In genomic region chr1:155911156-155912055, GRCh38 we compare ENCODE assay signal across 8 cellular contexts. TPM values are rescaled to one million over a fixed set of nuclear protein-coding genes. Genes with fewer than 3 reads are reported as not detected.
DNase-seq lines count a peak whose midpoint lies in the region; ATAC-seq and TF ChIP-seq lines count a peak whose summit lies in the region.

A gene with protein sequence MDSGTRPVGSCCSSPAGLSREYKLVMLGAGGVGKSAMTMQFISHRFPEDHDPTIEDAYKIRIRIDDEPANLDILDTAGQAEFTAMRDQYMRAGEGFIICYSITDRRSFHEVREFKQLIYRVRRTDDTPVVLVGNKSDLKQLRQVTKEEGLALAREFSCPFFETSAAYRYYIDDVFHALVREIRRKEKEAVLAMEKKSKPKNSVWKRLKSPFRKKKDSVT (minus strand): TSS chr1:155911349. CDS start chr1:155910761, 588 bp downstream.

- CTCF ChIA-PET in OCI-LY7 (lab: Charles Lee; ENCODE audit: unreplicated experiment): interaction anchor here (0.6 to 1.0 kb wide), 3 partner anchors 33 to 133 kb away, joined by 3 read pairs; no protein-coding TSS in a partner anchor

- H2AFZ ChIP-seq in OCI-LY7 (ENCODE audit: low read length): no peak within 1 kb of the TSS

- H3K9me2 ChIP-seq in OCI-LY7 (ENCODE audit: insufficient read depth, low read length): no peaks in the 10 kb centered on the region

- DNase-seq in COR-L47 (lab: John Stamatoyannopoulos, UW) (peak; percentile 69), HT-29 (ENCODE audit: low spot score) (peak; percentile 89), OCI-LY7 (ENCODE audit: low spot score) (peak; percentile 90), activated T-cell treated with anti-CD3 and anti-CD28 coated beads for 1 hour (ENCODE audit: low read depth) (peak; percentile 80), epidermal melanocyte (ENCODE audit: insufficient read length, low spot score) (peak; percentile 77), midbrain (lab: John Stamatoyannopoulos, UW) (peak; percentile 83)
- peak; percentile 69 to 75 for DNase-seq in stimulated activated CD8-positive, alpha-beta memory T cell treated with anti-CD3 and anti-CD28 coated beads, Interleukin-2, amount 100 ng/mL, for 1 hour (ENCODE audit: low read depth in 2 of 2)

- H3K4me2 ChIP-seq in OCI-LY7 (ENCODE audit: low read length): peak within 1 kb of the TSS; percentile 90

- H3K36me3 ChIP-seq in OCI-LY7 (ENCODE audit: insufficient read depth, low read length): peaks cover 91% of the 10 kb centered on the region

- H3K27ac ChIP-seq in OCI-LY7 (ENCODE audit: low read depth, low read length, poor library complexity, severe bottlenecking): peak within 1 kb of the TSS; percentile 65

- no peaks in the 10 kb centered on the region for H3K9me3 ChIP-seq in OCI-LY7 (ENCODE audit: low read length)

- TF ChIP-seq CTCF in OCI-LY7 (conservative IDR thresholded peaks at IDR 0.05; ENCODE audit: low read length): no peak

- POLR2A ChIA-PET in OCI-LY7 (lab: Charles Lee): interaction anchor here (0.7 kb wide), 1 partner anchor 35 kb away, joined by 3 read pairs; no protein-coding TSS in a partner anchor

- intact Hi-C loops in OCI-LY7 (cut with micrococcal nuclease; ENCODE audit: unreplicated experiment): no loop called here

- H3K4me1 ChIP-seq in OCI-LY7 (ENCODE audit: insufficient read depth, low read length, poor library complexity, severe bottlenecking): peaks cover 23% of the 10 kb centered on the region

- H3K79me2 ChIP-seq in OCI-LY7 (ENCODE audit: insufficient read depth, low read depth, low read length): peaks cover 12% of the 10 kb centered on the region; the same call in 1 of the 2 replicates

- no TSS peak for BruUV-seq in OCI-LY7 (replicated peaks; lab: Mats Ljungman, UMichigan)

- H3K4me3 ChIP-seq in OCI-LY7 (ENCODE audit: low read depth, low read length, poor library complexity, severe bottlenecking): peak within 1 kb of the TSS; percentile 78

- H4K20me1 ChIP-seq in OCI-LY7 (ENCODE audit: insufficient read depth, low read length): no peaks in the 10 kb centered on the region

- ATAC-seq in GM19468 (IDR thresholded peaks at IDR 0.05; ENCODE audit: extremely low read depth, unreplicated experiment): peak; percentile 53

RNA-seq across cellular contexts. Expression of the gene that starts here (rescaled TPM):
- total RNA-seq in HT-29 (2014; rRNA removed; shearing (Covaris generic)): 6.5 and 14.8 TPM in 2 replicates
- 15.9 and 17.2 TPM in 2 replicates for total RNA-seq in OCI-LY7 (2014; rRNA removed; shearing (Covaris generic))
- total RNA-seq in OCI-LY7 (2022): 20.8 and 21.0 TPM in 2 replicates

Comparison
In these comparisons a context has a peak if more than half of its experiments do, and no peak if none do; other contexts are left out.
1. Peak in every context shown above with its lines: DNase-seq, ATAC-seq, H3K4me3 ChIP-seq and H3K27ac ChIP-seq.